ENCODE assay signal across 1 cellular context in genomic region chr2:3517948-3518495, GRCh38.
TF ChIP-seq lines count a peak whose summit lies in the region.

No MANE protein-coding gene starts in this region.

TF ChIP-seq in HepG2, 621 proteins besides CTCF, POLR2A, EP300 and RAD21 (continues in another document):
- TF ChIP-seq ASH2L (IDR thresholded peaks at IDR 0.05; ENCODE audit: insufficient read length, low read depth, low read length), result peak; percentile 72
- no peak for TF ChIP-seq ZNF235 (CRISPR knock-in tag; IDR thresholded peaks at IDR 0.05; ENCODE audit: borderline replicate concordance)
- TF ChIP-seq ZNF720 (CRISPR knock-in tag; IDR thresholded peaks at IDR 0.05), result no peak
- TF ChIP-seq ZBTB40 (IDR thresholded peaks at IDR 0.05), result no peak
- TF ChIP-seq ZBTB40 (CRISPR knock-in tag; IDR thresholded peaks at IDR 0.05), result peak; percentile 67; the same call in 1 of the 2 replicates
- 0 out of 2 replicates have a peak, but pooled peaks have one; percentile 53 for TF ChIP-seq ZNF414 (CRISPR knock-in tag; IDR thresholded peaks at IDR 0.05)
- TF ChIP-seq ZNF768 (CRISPR knock-in tag; IDR thresholded peaks at IDR 0.05), result no peak
- TF ChIP-seq KAT8 (CRISPR knock-in tag; IDR thresholded peaks at IDR 0.05), result peak; percentile 32; the same call in 1 of the 2 replicates
- 0 out of 2 replicates have a peak, but pooled peaks have one; percentile 39 for TF ChIP-seq MIER3 (CRISPR knock-in tag; IDR thresholded peaks at IDR 0.05; ENCODE audit: borderline replicate concordance)
- no peak for TF ChIP-seq NONO (IDR thresholded peaks at IDR 0.05)
- peak; percentile 95; the same call in 1 of the 2 replicates for TF ChIP-seq NONO (CRISPR knock-in tag; conservative IDR thresholded peaks at IDR 0.05)
- TF ChIP-seq NFIC (IDR thresholded peaks at IDR 0.05; ENCODE audit: low read length), result peak; percentile 22; the same call in 1 of the 2 replicates
- TF ChIP-seq SNAPC2 (CRISPR knock-in tag; IDR thresholded peaks at IDR 0.05), result peak; percentile 88; the same call in 1 of the 2 replicates
- TF ChIP-seq ETV5 (CRISPR knock-in tag; IDR thresholded peaks at IDR 0.05; ENCODE audit: borderline replicate concordance), result peak; percentile 28; the same call in 1 of the 2 replicates
- TF ChIP-seq FOXA3 (CRISPR knock-in tag; IDR thresholded peaks at IDR 0.05), result peak; percentile 72
- 0 out of 2 replicates have a peak, but pooled peaks have one; percentile 72 for TF ChIP-seq ZFP82 (CRISPR knock-in tag; IDR thresholded peaks at IDR 0.05; ENCODE audit: borderline replicate concordance)
- peak; percentile 73; the same call in 1 of the 2 replicates for TF ChIP-seq MYPOP (CRISPR knock-in tag; IDR thresholded peaks at IDR 0.05)
- no peak for TF ChIP-seq HNRNPL (IDR thresholded peaks at IDR 0.05; ENCODE audit: low read depth, low read length)
- no peak for TF ChIP-seq MATR3 (CRISPR knock-in tag; IDR thresholded peaks at IDR 0.05)
- peak; percentile 9; the same call in 1 of the 2 replicates for TF ChIP-seq ZNF792 (CRISPR knock-in tag; IDR thresholded peaks at IDR 0.05)
- 0 out of 2 replicates have a peak, but pooled peaks have one; percentile 13 for TF ChIP-seq MIXL1 (CRISPR knock-in tag; IDR thresholded peaks at IDR 0.05)
- TF ChIP-seq ZNF652 (CRISPR knock-in tag; IDR thresholded peaks at IDR 0.05; ENCODE audit: borderline replicate concordance, low read depth), result peak; percentile 99
- TF ChIP-seq PRDM10 (CRISPR knock-in tag; IDR thresholded peaks at IDR 0.05; ENCODE audit: low read depth), result 0 out of 2 replicates have a peak, but pooled peaks have one; percentile 54
- TF ChIP-seq NR2F6 (IDR thresholded peaks at IDR 0.05), result no peak
- peak; percentile 11; the same call in 1 of the 2 replicates for TF ChIP-seq NR2F6 (CRISPR knock-in tag; IDR thresholded peaks at IDR 0.05)
- TF ChIP-seq ZNF354B (CRISPR knock-in tag; IDR thresholded peaks at IDR 0.05), result no peak
- 0 out of 2 replicates have a peak, but pooled peaks have one; percentile 56 for TF ChIP-seq ZSCAN5A (CRISPR knock-in tag; IDR thresholded peaks at IDR 0.05; ENCODE audit: borderline replicate concordance)
- TF ChIP-seq ZNF274 (CRISPR knock-in tag; IDR thresholded peaks at IDR 0.05), result no peak
- TF ChIP-seq DZIP1 (CRISPR knock-in tag; IDR thresholded peaks at IDR 0.05), result no peak
- TF ChIP-seq FOSL2 (CRISPR knock-in tag; IDR thresholded peaks at IDR 0.05), result no peak
- no peak for TF ChIP-seq NR0B2 (CRISPR knock-in tag; IDR thresholded peaks at IDR 0.05)
- no peak for TF ChIP-seq LCORL (IDR thresholded peaks at IDR 0.05)
- TF ChIP-seq LCORL (CRISPR knock-in tag; IDR thresholded peaks at IDR 0.05), result peak; percentile 77; the same call in 1 of the 2 replicates
- TF ChIP-seq SAP130 (CRISPR knock-in tag; IDR thresholded peaks at IDR 0.05; ENCODE audit: low read depth), result peak; percentile 70; the same call in 1 of the 2 replicates
- peak; percentile 35; the same call in 1 of the 2 replicates for TF ChIP-seq PAXIP1 (CRISPR knock-in tag; conservative IDR thresholded peaks at IDR 0.05)
